Comparison of ENCODE assay signal across 13 cellular contexts in the genomic region with DNA sequence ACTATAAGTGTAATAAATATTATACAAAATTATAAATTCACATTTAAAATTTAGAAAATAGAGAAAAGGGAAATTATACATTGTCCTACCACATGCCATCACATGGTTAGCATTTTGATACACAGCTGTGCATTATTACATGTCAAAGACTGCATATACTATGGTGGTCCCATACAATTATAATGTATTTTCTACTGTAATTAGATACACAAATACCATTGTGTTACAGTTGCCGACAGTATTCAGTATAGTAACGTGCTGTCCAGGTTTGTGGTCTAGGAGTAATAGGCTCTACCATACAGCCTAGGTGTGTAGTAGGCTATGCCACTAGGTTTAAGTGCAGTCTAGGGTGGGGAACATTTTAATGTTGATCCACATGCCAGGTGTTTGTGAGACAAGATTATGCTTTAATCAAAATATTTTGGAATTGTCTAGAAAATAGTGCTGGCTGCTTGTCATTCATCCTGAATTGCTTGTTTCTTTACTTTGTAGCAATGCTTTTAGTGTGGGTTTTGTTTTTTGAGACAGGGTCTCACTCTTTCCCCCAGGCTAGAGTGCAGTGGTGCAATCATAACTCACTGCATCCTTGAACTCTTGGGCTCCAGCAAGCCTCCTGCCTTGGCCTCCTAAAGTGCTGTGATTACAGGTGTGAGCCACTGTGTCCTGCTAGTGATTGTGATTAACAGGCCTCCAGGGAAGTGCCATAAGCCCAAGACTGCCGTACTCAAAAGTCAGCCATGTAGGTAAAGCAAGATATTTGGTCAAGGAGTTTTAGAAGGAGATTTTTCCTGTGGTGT. TPM values are rescaled to one million over a fixed set of nuclear protein-coding genes. Genes with fewer than 3 reads are reported as not detected.
A peak's percentile ranks its signal among the peaks of the same experiment; 100 is the strongest.
DNase-seq lines count a peak whose midpoint lies in the region; ATAC-seq and TF ChIP-seq lines count a peak whose summit lies in the region.
"Had no signal": no experiment of that assay in that cellular context is flagged by ENCODE, and none has a peak within 500 bp of the region (broad histone marks: within the 10 kb centered on the region; RNA-seq: fewer than 3 reads in every experiment).

No MANE protein-coding gene starts in this region.

- no peak overlapping the region for H3K4me3 Mint-ChIP-seq in activated CD4-positive, alpha-beta T cell treated with anti-CD3 and anti-CD28 coated beads for 36 hours
- H3K4me3 Mint-ChIP-seq in endothelial cell (ENCODE audit: unreplicated experiment) = peak overlapping the region; percentile 15
- no peak overlapping the region for H3K4me3 Mint-ChIP-seq in stimulated activated naive CD8-positive, alpha-beta T cell treated with anti-CD3 and anti-CD28 coated beads, Interleukin-15, amount 100 ng/mL, for 72 hours

- intact Hi-C loops in activated CD4-positive, alpha-beta T cell treated with anti-CD3 and anti-CD28 coated beads for 36 hours (cut with DNase I, micrococcal nuclease) = no loop called here

- peak overlapping the region; percentile 97; the same call in 1 of the 2 replicates for H3K27ac ChIP-seq in VCaP

- ATAC-seq in activated CD4-positive, alpha-beta T cell treated with anti-CD3 and anti-CD28 coated beads for 36 hours = no peak
- no peak for ATAC-seq in stimulated activated naive CD8-positive, alpha-beta T cell treated with anti-CD3 and anti-CD28 coated beads, Interleukin-15, amount 100 ng/mL, for 72 hours
- ATAC-seq in GM21619 (IDR thresholded peaks at IDR 0.05; ENCODE audit: unreplicated experiment) = no peak
- ATAC-seq: left cardiac atrium had no signal

- no peaks in the 10 kb centered on the region for H3K27me3 Mint-ChIP-seq in activated CD4-positive, alpha-beta T cell treated with anti-CD3 and anti-CD28 coated beads for 36 hours
- peaks cover 16% of the 10 kb centered on the region for H3K27me3 Mint-ChIP-seq in endothelial cell (ENCODE audit: unreplicated experiment)
- H3K27me3 Mint-ChIP-seq in stimulated activated naive CD8-positive, alpha-beta T cell treated with anti-CD3 and anti-CD28 coated beads, Interleukin-15, amount 100 ng/mL, for 72 hours = no peaks in the 10 kb centered on the region

- POLR2A ChIA-PET in activated CD4-positive, alpha-beta T cell treated with anti-CD3 and anti-CD28 coated beads for 36 hours (lab: Charles Lee) = no interaction called here

- DNase-seq in activated CD4-positive, alpha-beta T cell treated with anti-CD3 and anti-CD28 coated beads for 36 hours = no peak
- DNase-seq in activated CD4-positive, alpha-beta T cell treated with anti-CD3 and anti-CD28 coated beads for 4 hours = no peak
- DNase-seq in endothelial cell (ENCODE audit: low spot score) = no peak
- no peak for DNase-seq in stimulated activated naive CD8-positive, alpha-beta T cell treated with anti-CD3 and anti-CD28 coated beads, Interleukin-15, amount 100 ng/mL, for 72 hours
- no peak for DNase-seq in NK-92 (lab: John Stamatoyannopoulos, UW; ENCODE audit: unreplicated experiment)
- DNase-seq in NCI-H2196 (lab: John Stamatoyannopoulos, UW; ENCODE audit: unreplicated experiment) = no peak
- DNase-seq: cerebellar nuclear complex, COR-L47, erythroblast, left cardiac atrium, MV-4-11 had no signal

- CTCF ChIA-PET in activated CD4-positive, alpha-beta T cell treated with anti-CD3 and anti-CD28 coated beads for 36 hours (lab: Charles Lee) = no interaction called here

- no peak for TF ChIP-seq CTCF in VCaP (conservative IDR thresholded peaks at IDR 0.05)
- no peak for TF ChIP-seq CTCF in endothelial cell (IDR thresholded peaks at IDR 0.05; ENCODE audit: unreplicated experiment)

- H3K36me3 Mint-ChIP-seq in activated CD4-positive, alpha-beta T cell treated with anti-CD3 and anti-CD28 coated beads for 36 hours (ENCODE audit: low read depth) = peaks cover 13% of the 10 kb centered on the region
- peaks cover 9% of the 10 kb centered on the region for H3K36me3 Mint-ChIP-seq in endothelial cell (ENCODE audit: low read depth, unreplicated experiment)

- H3K9me3 Mint-ChIP-seq in activated CD4-positive, alpha-beta T cell treated with anti-CD3 and anti-CD28 coated beads for 36 hours (ENCODE audit: low read depth) = no peaks in the 10 kb centered on the region
- no peaks in the 10 kb centered on the region for H3K9me3 Mint-ChIP-seq in endothelial cell (ENCODE audit: unreplicated experiment)
- no peaks in the 10 kb centered on the region for H3K9me3 Mint-ChIP-seq in stimulated activated naive CD8-positive, alpha-beta T cell treated with anti-CD3 and anti-CD28 coated beads, Interleukin-15, amount 100 ng/mL, for 72 hours

- peak overlapping the region; percentile 48 for H3K27ac Mint-ChIP-seq in activated CD4-positive, alpha-beta T cell treated with anti-CD3 and anti-CD28 coated beads for 36 hours
- H3K27ac Mint-ChIP-seq in endothelial cell (ENCODE audit: unreplicated experiment) = peak overlapping the region; percentile 61
- H3K27ac Mint-ChIP-seq in stimulated activated naive CD8-positive, alpha-beta T cell treated with anti-CD3 and anti-CD28 coated beads, Interleukin-15, amount 100 ng/mL, for 72 hours = peak overlapping the region; percentile 12 to 28

- H3K4me1 Mint-ChIP-seq in activated CD4-positive, alpha-beta T cell treated with anti-CD3 and anti-CD28 coated beads for 36 hours = peaks cover 36% of the 10 kb centered on the region
- H3K4me1 Mint-ChIP-seq in endothelial cell (ENCODE audit: unreplicated experiment) = peaks cover 3% of the 10 kb centered on the region
- peaks cover 41% of the 10 kb centered on the region for H3K4me1 Mint-ChIP-seq in stimulated activated naive CD8-positive, alpha-beta T cell treated with anti-CD3 and anti-CD28 coated beads, Interleukin-15, amount 100 ng/mL, for 72 hours

RNA-seq across cellular contexts. Expression of a gene that starts 39.0 kb away (rescaled TPM):
- 10 to 100 TPM; 66.2 to 68.4 TPM for total RNA-seq in activated CD4-positive, alpha-beta T cell treated with anti-CD3 and anti-CD28 coated beads for 36 hours
- 142 TPM for total RNA-seq in endothelial cell (ENCODE audit: unreplicated experiment)
